Comparison of ENCODE assay signal across 19 cellular contexts in genomic region chr20:38055294-38055693, GRCh38. TPM values are rescaled to one million over a fixed set of nuclear protein-coding genes. Genes with fewer than 3 reads are reported as not detected.
DNase-seq lines count a peak whose midpoint lies in the region; TF ChIP-seq lines count a peak whose summit lies in the region.
"Had no signal": no experiment of that assay in that cellular context is flagged by ENCODE, and none has a peak within 500 bp of the region (broad histone marks: within the 10 kb centered on the region; RNA-seq: fewer than 3 reads in every experiment).

No MANE protein-coding gene starts in this region.

- no peak for TF ChIP-seq POLR2A in erythroblast (IDR thresholded peaks at IDR 0.05; ENCODE audit: low read length)

- TF ChIP-seq CTCF in choroid plexus epithelial cell (conservative IDR thresholded peaks at IDR 0.05; ENCODE audit: low read depth, low read length) (no peak), nephron (IDR thresholded peaks at IDR 0.05; ENCODE audit: unreplicated experiment in 3 of 3) (no peak), OCI-LY7 (conservative IDR thresholded peaks at IDR 0.05; ENCODE audit: low read length) (no peak)

- H3K4me2 ChIP-seq in Karpas-422 (ENCODE audit: low read depth, low read length, poor library complexity, severe bottlenecking) (no peak overlapping the region), OCI-LY7 (ENCODE audit: low read length) (no peak overlapping the region)
- H3K4me2 ChIP-seq: PC-9 had no signal

- intact Hi-C loops in activated T-helper 1 cell treated with anti-CD3 and anti-CD28 coated beads, Interleukin-12 subunit alpha, Interleukin-12 subunit beta, Interleukin-2, Interleukin-4 antibody, amounts not matched to agents 30 ng/mL and 10 ng/mL and 1 ng/mL, durations not matched to agents 14 hours and 24 hours and 36 hours (cut with micrococcal nuclease), result no loop called here
- intact Hi-C loops in OCI-LY7 (cut with micrococcal nuclease; ENCODE audit: unreplicated experiment), result no loop called here

- CTCF ChIA-PET in OCI-LY7 (lab: Charles Lee; ENCODE audit: unreplicated experiment), result no interaction called here

- DNase-seq in Karpas-422, result no peak
- no peak for DNase-seq in activated T-helper 1 cell treated with anti-CD3 and anti-CD28 coated beads, Interleukin-12 subunit alpha, Interleukin-12 subunit beta, Interleukin-2, Interleukin-4 antibody, amounts not matched to agents 30 ng/mL and 10 ng/mL and 1 ng/mL, durations not matched to agents 14 hours and 24 hours and 36 hours (ENCODE audit: low spot score)
- DNase-seq in choroid plexus epithelial cell (ENCODE audit: low read depth), result peak; percentile 60
- no peak for DNase-seq in MG63
- no peak for DNase-seq in erythroblast (lab: John Stamatoyannopoulos, UW)
- no peak for DNase-seq in OCI-LY7 (ENCODE audit: low spot score)
- DNase-seq: ACHN, AML-193, DMS79 treated with DMSO at 0.1 percent for 48 hours, KG1, NCI-H1417 treated with DMSO at 0.1 percent for 48 hours, NCI-H2029, NCI-H345, NCI-H524 treated with DMSO at 0.1 percent for 48 hours, PC-9, SIG-M5 had no signal

- H3K9me2 ChIP-seq in Karpas-422 (replicated peaks; ENCODE audit: insufficient read depth, low read length), result no peaks in the 10 kb centered on the region
- H3K9me2 ChIP-seq in OCI-LY7 (ENCODE audit: insufficient read depth, low read length), result no peaks in the 10 kb centered on the region

- H3K79me2 ChIP-seq in Karpas-422 (ENCODE audit: low read length), result peaks cover 83% of the 10 kb centered on the region
- peaks cover 27% of the 10 kb centered on the region for H3K79me2 ChIP-seq in OCI-LY7 (ENCODE audit: insufficient read depth, low read depth, low read length)

- H2AFZ ChIP-seq in Karpas-422 (ENCODE audit: low read length) (no peak overlapping the region), OCI-LY7 (ENCODE audit: low read length) (no peak overlapping the region)
- H2AFZ ChIP-seq: PC-9 had no signal

- BruUV-seq in OCI-LY7 (replicated peaks; lab: Mats Ljungman, UMichigan), result no TSS peak

- H3K27ac Mint-ChIP-seq in activated T-helper 1 cell treated with anti-CD3 and anti-CD28 coated beads, Interleukin-12 subunit alpha, Interleukin-12 subunit beta, Interleukin-2, Interleukin-4 antibody, amounts not matched to agents 30 ng/mL and 10 ng/mL and 1 ng/mL, durations not matched to agents 14 hours and 24 hours and 36 hours, result peak overlapping the region; percentile 4
- H3K27ac Mint-ChIP-seq in nephron, result peak overlapping the region; percentile 14 to 33 (median 30)

- peaks cover 14% of the 10 kb centered on the region for H4K20me1 ChIP-seq in Karpas-422 (ENCODE audit: insufficient read depth, low read depth, low read length)
- H4K20me1 ChIP-seq in OCI-LY7 (ENCODE audit: insufficient read depth, low read length), result peaks cover 5% of the 10 kb centered on the region; the same call in 1 of the 2 replicates

- no peaks in the 10 kb centered on the region for H3K9me3 ChIP-seq in Karpas-422 (ENCODE audit: low read length)
- no peaks in the 10 kb centered on the region for H3K9me3 ChIP-seq in MG63
- H3K9me3 ChIP-seq in OCI-LY7 (ENCODE audit: low read length), result no peaks in the 10 kb centered on the region

- H3K27me3 Mint-ChIP-seq in activated T-helper 1 cell treated with anti-CD3 and anti-CD28 coated beads, Interleukin-12 subunit alpha, Interleukin-12 subunit beta, Interleukin-2, Interleukin-4 antibody, amounts not matched to agents 30 ng/mL and 10 ng/mL and 1 ng/mL, durations not matched to agents 14 hours and 24 hours and 36 hours (ENCODE audit: insufficient read depth), result no peaks in the 10 kb centered on the region
- no peaks in the 10 kb centered on the region for H3K27me3 Mint-ChIP-seq in nephron (ENCODE audit: low read depth)

- H3K27ac ChIP-seq in Karpas-422 (ENCODE audit: low read length), result peak overlapping the region; percentile 28
- H3K27ac ChIP-seq in OCI-LY7 (ENCODE audit: low read depth, low read length, poor library complexity, severe bottlenecking), result no peak overlapping the region
- H3K27ac ChIP-seq: PC-9, RWPE1 had no signal

- H3K36me3 ChIP-seq in Karpas-422 (ENCODE audit: insufficient read depth, low read length), result peaks cover 41% of the 10 kb centered on the region
- H3K36me3 ChIP-seq in MG63, result peaks cover 57% of the 10 kb centered on the region
- H3K36me3 ChIP-seq in OCI-LY7 (ENCODE audit: insufficient read depth, low read length), result peaks cover 88% of the 10 kb centered on the region

- H3K4me3 ChIP-seq in Karpas-422 (ENCODE audit: low read length) (no peak overlapping the region), choroid plexus epithelial cell (ENCODE audit: low read depth, low read length) (no peak overlapping the region), MG63 (no peak overlapping the region), OCI-LY7 (ENCODE audit: low read depth, low read length, poor library complexity, severe bottlenecking) (no peak overlapping the region)
- H3K4me3 ChIP-seq: PC-9 had no signal

- H3K9ac ChIP-seq in Karpas-422 (ENCODE audit: low read length), result no peak overlapping the region

- H3K4me1 Mint-ChIP-seq in activated T-helper 1 cell treated with anti-CD3 and anti-CD28 coated beads, Interleukin-12 subunit alpha, Interleukin-12 subunit beta, Interleukin-2, Interleukin-4 antibody, amounts not matched to agents 30 ng/mL and 10 ng/mL and 1 ng/mL, durations not matched to agents 14 hours and 24 hours and 36 hours (ENCODE audit: low read depth), result peaks cover 28% of the 10 kb centered on the region
- peaks cover 31% of the 10 kb centered on the region for H3K4me1 Mint-ChIP-seq in nephron

- H3K27me3 ChIP-seq in Karpas-422 (ENCODE audit: low read length) (no peaks in the 10 kb centered on the region), MG63 (no peaks in the 10 kb centered on the region)

- H3K36me3 Mint-ChIP-seq in activated T-helper 1 cell treated with anti-CD3 and anti-CD28 coated beads, Interleukin-12 subunit alpha, Interleukin-12 subunit beta, Interleukin-2, Interleukin-4 antibody, amounts not matched to agents 30 ng/mL and 10 ng/mL and 1 ng/mL, durations not matched to agents 14 hours and 24 hours and 36 hours (ENCODE audit: low read depth), result peaks cover 40% of the 10 kb centered on the region
- peaks cover 31% of the 10 kb centered on the region for H3K36me3 Mint-ChIP-seq in nephron (ENCODE audit: low read depth)

- no peak overlapping the region for H3K4me3 Mint-ChIP-seq in activated T-helper 1 cell treated with anti-CD3 and anti-CD28 coated beads, Interleukin-12 subunit alpha, Interleukin-12 subunit beta, Interleukin-2, Interleukin-4 antibody, amounts not matched to agents 30 ng/mL and 10 ng/mL and 1 ng/mL, durations not matched to agents 14 hours and 24 hours and 36 hours
- no peak overlapping the region for H3K4me3 Mint-ChIP-seq in nephron
- H3K4me3 Mint-ChIP-seq: CD14-positive monocyte had no signal

- POLR2A ChIA-PET in OCI-LY7 (lab: Charles Lee), result no interaction called here

- H3K4me1 ChIP-seq in Karpas-422 (ENCODE audit: low read length), result peaks cover 32% of the 10 kb centered on the region
- peaks cover 5% of the 10 kb centered on the region for H3K4me1 ChIP-seq in OCI-LY7 (ENCODE audit: insufficient read depth, low read length, poor library complexity, severe bottlenecking)

- no peaks in the 10 kb centered on the region for H3K9me3 Mint-ChIP-seq in activated T-helper 1 cell treated with anti-CD3 and anti-CD28 coated beads, Interleukin-12 subunit alpha, Interleukin-12 subunit beta, Interleukin-2, Interleukin-4 antibody, amounts not matched to agents 30 ng/mL and 10 ng/mL and 1 ng/mL, durations not matched to agents 14 hours and 24 hours and 36 hours
- H3K9me3 Mint-ChIP-seq in nephron, result no peaks in the 10 kb centered on the region
- H3K9me3 Mint-ChIP-seq: CD14-positive monocyte had no signal

RNA-seq across cellular contexts. Expression of gene RPRD1B, which starts 21.7 kb away (rescaled TPM):
- total RNA-seq in Karpas-422 (2014; rRNA removed; shearing (Covaris generic); ENCODE audit: low replicate concordance), result 20.3 and 68.2 TPM in 2 replicates
- 48.8 and 49.7 TPM in 2 replicates for total RNA-seq in activated T-helper 1 cell treated with anti-CD3 and anti-CD28 coated beads, Interleukin-12 subunit alpha, Interleukin-12 subunit beta, Interleukin-2, Interleukin-4 antibody, amounts not matched to agents 30 ng/mL and 10 ng/mL and 1 ng/mL, durations not matched to agents 14 hours and 24 hours and 36 hours
- 4.3 and 9.3 TPM in 2 replicates for total RNA-seq in MG63 (2014; rRNA removed; shearing (Covaris generic); ENCODE audit: low replicate concordance)
- 45.6 and 52.3 TPM in 2 replicates for total RNA-seq in OCI-LY7 (2014; rRNA removed; shearing (Covaris generic))
- total RNA-seq in OCI-LY7 (2022), result 67.3 and 67.9 TPM in 2 replicates

RNA-seq across cellular contexts. Expression of gene TTI1, which starts 22.0 kb away (rescaled TPM):
- total RNA-seq in Karpas-422 (2014; rRNA removed; shearing (Covaris generic); ENCODE audit: low replicate concordance), result 22.7 and 38.3 TPM in 2 replicates
- total RNA-seq in activated T-helper 1 cell treated with anti-CD3 and anti-CD28 coated beads, Interleukin-12 subunit alpha, Interleukin-12 subunit beta, Interleukin-2, Interleukin-4 antibody, amounts not matched to agents 30 ng/mL and 10 ng/mL and 1 ng/mL, durations not matched to agents 14 hours and 24 hours and 36 hours, result 41.7 and 43.1 TPM in 2 replicates
- total RNA-seq in MG63 (2014; rRNA removed; shearing (Covaris generic); ENCODE audit: low replicate concordance), result 25.0 and 27.0 TPM in 2 replicates
- total RNA-seq in OCI-LY7 (2014; rRNA removed; shearing (Covaris generic)), result 20.2 and 22.4 TPM in 2 replicates
- 26.5 and 28.7 TPM in 2 replicates for total RNA-seq in OCI-LY7 (2022)
